Comparison of ENCODE assay signal across 15 cellular contexts in genomic region chr14:68271996-68272395, GRCh38.
A peak's percentile ranks its signal among the peaks of the same experiment; 100 is the strongest.
DNase-seq lines count a peak whose midpoint lies in the region; ATAC-seq and TF ChIP-seq lines count a peak whose summit lies in the region.
"Had no signal": no experiment of that assay in that cellular context is flagged by ENCODE, and none has a peak within 500 bp of the region (broad histone marks: within the 10 kb centered on the region; RNA-seq: fewer than 3 reads in every experiment).

No MANE protein-coding gene starts in this region.

- H3K36me3 Mint-ChIP-seq in activated naive CD4-positive, alpha-beta T cell treated with anti-CD3 and anti-CD28 coated beads, Interleukin-2, amount 50 U/mL, for 24 hours = no peaks in the 10 kb centered on the region

- peaks cover 90% of the 10 kb centered on the region for H3K4me1 Mint-ChIP-seq in activated naive CD4-positive, alpha-beta T cell treated with anti-CD3 and anti-CD28 coated beads, Interleukin-2, amount 50 U/mL, for 24 hours

- ATAC-seq in lower lobe of right lung (peak in 1 of 2 donors; percentile 39), upper lobe of right lung (peak; percentile 42)
- ATAC-seq: GM23338 had no signal

- H3K4me1 ChIP-seq in lower lobe of right lung = peaks cover 50% of the 10 kb centered on the region
- H3K4me1 ChIP-seq in upper lobe of right lung = peaks cover 42% of the 10 kb centered on the region

- no peaks in the 10 kb centered on the region for H3K36me3 ChIP-seq in lower lobe of right lung
- H3K36me3 ChIP-seq in upper lobe of right lung = no peaks in the 10 kb centered on the region
- H3K36me3 ChIP-seq: gastrocnemius medialis had no signal

- H3K27ac ChIP-seq in lower lobe of right lung = peak overlapping the region; percentile 62
- peak overlapping the region; percentile 27 for H3K27ac ChIP-seq in upper lobe of right lung
- H3K27ac ChIP-seq: gastrocnemius medialis had no signal

- H3K27me3 ChIP-seq in lower lobe of right lung (ENCODE audit: low read depth) (no peaks in the 10 kb centered on the region), upper lobe of right lung (no peaks in the 10 kb centered on the region)
- H3K27me3 ChIP-seq: gastrocnemius medialis had no signal

- H3K9me3 ChIP-seq in lower lobe of right lung (no peaks in the 10 kb centered on the region), upper lobe of right lung (no peaks in the 10 kb centered on the region)
- H3K9me3 ChIP-seq: gastrocnemius medialis had no signal

- intact Hi-C loops in lower lobe of right lung (cut with DNase I) (no loop called here), upper lobe of right lung (cut with DNase I) (no loop called here)

- TF ChIP-seq CTCF in lower lobe of right lung (IDR thresholded peaks at IDR 0.05) (no peak), upper lobe of right lung (IDR thresholded peaks at IDR 0.05) (no peak)

- H3K4me3 ChIP-seq in lower lobe of right lung = no peak overlapping the region
- H3K4me3 ChIP-seq in upper lobe of right lung = no peak overlapping the region
- H3K4me3 ChIP-seq: gastrocnemius medialis, GM23338 had no signal

- no peaks in the 10 kb centered on the region for H3K27me3 Mint-ChIP-seq in activated naive CD4-positive, alpha-beta T cell treated with anti-CD3 and anti-CD28 coated beads, Interleukin-2, amount 50 U/mL, for 24 hours

- no peak overlapping the region for H3K27ac Mint-ChIP-seq in activated naive CD4-positive, alpha-beta T cell treated with anti-CD3 and anti-CD28 coated beads, Interleukin-2, amount 50 U/mL, for 24 hours
- H3K27ac Mint-ChIP-seq: GM23338 had no signal

- no peaks in the 10 kb centered on the region for H3K9me3 Mint-ChIP-seq in activated naive CD4-positive, alpha-beta T cell treated with anti-CD3 and anti-CD28 coated beads, Interleukin-2, amount 50 U/mL, for 24 hours
- H3K9me3 Mint-ChIP-seq: GM23338, neural crest cell had no signal

- DNase-seq in activated naive CD4-positive, alpha-beta T cell treated with Interleukin-2 at 50 U/mL for 16 hours = no peak
- DNase-seq in RPMI8226 = peak; percentile 4
- no peak for DNase-seq in lower lobe of right lung
- no peak for DNase-seq in upper lobe of right lung
- no peak for DNase-seq in activated CD4-positive, alpha-beta T cell treated with anti-CD3 and anti-CD28 coated beads, Interleukin-2, amount 50 U/mL, for 48 hours
- DNase-seq in AG20443 (ENCODE audit: low spot score) = no peak
- DNase-seq in A172 (ENCODE audit: low spot score) = no peak
- DNase-seq: activated CD4-positive, alpha-beta T cell treated with anti-CD3 and anti-CD28 coated beads, Interleukin-2, amount 50 U/mL, for 4 hours; activated gamma-delta T cell treated with Interleukin-2 at 50 U/mL for 16 hours; DMS153; gastrocnemius medialis; NCI-H345 had no signal

- peak overlapping the region; percentile 24 for H3K4me3 Mint-ChIP-seq in activated naive CD4-positive, alpha-beta T cell treated with anti-CD3 and anti-CD28 coated beads, Interleukin-2, amount 50 U/mL, for 24 hours
- H3K4me3 Mint-ChIP-seq: GM23338, neural crest cell had no signal
